ENCODE assay signal across 21 cellular contexts in genomic region chr6:134997133-134997841, GRCh38. TPM values are rescaled to one million over a fixed set of nuclear protein-coding genes. Genes with fewer than 3 reads are reported as not detected.
"Had no signal": no experiment of that assay in that cellular context is flagged by ENCODE, and none has a peak within 500 bp of the region (broad histone marks: within the 10 kb centered on the region; RNA-seq: fewer than 3 reads in every experiment).

No MANE protein-coding gene starts in this region.

- H3K27me3 Mint-ChIP-seq: activated B cell treated with CpG ODN at 0.5 μM for 24 hours; activated naive CD4-positive, alpha-beta T cell treated with anti-CD3 and anti-CD28 coated beads, Interleukin-2, amount 50 U/mL, for 24 hours; dendritic cell treated with granulocyte-macrophage colony-stimulating factor and Interleukin-4, amounts not matched to agents 40 ng/mL and 50 ng/mL, for 4 days; type B pancreatic cell had no signal

- H3K9me3 ChIP-seq: gastrocnemius medialis, heart right ventricle, left ventricle myocardium inferior, psoas muscle, SJCRH30, testis had no signal

- ATAC-seq: esophagus mucosa, gastrocnemius medialis, heart right ventricle, psoas muscle, right cardiac atrium had no signal

- H3K27ac ChIP-seq: gastrocnemius medialis, heart right ventricle, left ventricle myocardium inferior, psoas muscle, SJCRH30, testis had no signal

- H3K27me3 ChIP-seq: gastrocnemius medialis, heart right ventricle, SJCRH30, testis had no signal

- H3K4me1 Mint-ChIP-seq: activated B cell treated with CpG ODN at 0.5 μM for 24 hours, neural crest cell had no signal

- DNase-seq: activated B cell treated with CpG ODN at 0.5 μM for 24 hours; activated CD4-positive, alpha-beta T cell treated with anti-CD3 and anti-CD28 coated beads, Interleukin-2, amount 50 U/mL, for 1 hour; activated effector memory CD4-positive, alpha-beta T cell treated with Interleukin-2 at 50 U/mL for 16 hours; activated T-cell treated with anti-CD3 and anti-CD28 coated beads for 4 hours; amniotic stem cell; effector CD8-positive, alpha-beta T cell; gastrocnemius medialis; heart right ventricle; left ventricle myocardium inferior; psoas muscle; right cardiac atrium; SJCRH30; stimulated activated CD4-positive, alpha-beta T cell treated with anti-CD3 and anti-CD28 coated beads, Interleukin-2, amount 100 ng/mL, for 24 hours; testis had no signal

- H3K4me3 Mint-ChIP-seq: activated B cell treated with CpG ODN at 0.5 μM for 24 hours; activated naive CD4-positive, alpha-beta T cell treated with anti-CD3 and anti-CD28 coated beads, Interleukin-2, amount 50 U/mL, for 24 hours; dendritic cell treated with granulocyte-macrophage colony-stimulating factor and Interleukin-4, amounts not matched to agents 40 ng/mL and 50 ng/mL, for 4 days; neural crest cell; T-helper 1 cell treated with Interleukin-12 subunit alpha and Interleukin-12 subunit beta and Interleukin-4 antibody, amounts not matched to agents 30 μg/mL and 1 μg/mL, for 36 hours; type B pancreatic cell had no signal

- H3K9me3 Mint-ChIP-seq: activated B cell treated with CpG ODN at 0.5 μM for 24 hours; activated naive CD4-positive, alpha-beta T cell treated with anti-CD3 and anti-CD28 coated beads, Interleukin-2, amount 50 U/mL, for 24 hours; dendritic cell treated with granulocyte-macrophage colony-stimulating factor and Interleukin-4, amounts not matched to agents 40 ng/mL and 50 ng/mL, for 4 days; neural crest cell; T-helper 1 cell treated with Interleukin-12 subunit alpha and Interleukin-12 subunit beta and Interleukin-4 antibody, amounts not matched to agents 30 μg/mL and 1 μg/mL, for 36 hours; type B pancreatic cell had no signal

- H3K27ac Mint-ChIP-seq: activated B cell treated with CpG ODN at 0.5 μM for 24 hours; activated naive CD4-positive, alpha-beta T cell treated with anti-CD3 and anti-CD28 coated beads, Interleukin-2, amount 50 U/mL, for 24 hours; dendritic cell treated with granulocyte-macrophage colony-stimulating factor and Interleukin-4, amounts not matched to agents 40 ng/mL and 50 ng/mL, for 4 days; T-helper 1 cell treated with Interleukin-12 subunit alpha and Interleukin-12 subunit beta and Interleukin-4 antibody, amounts not matched to agents 30 μg/mL and 1 μg/mL, for 36 hours; type B pancreatic cell had no signal

RNA-seq across cellular contexts. Expression of gene ALDH8A1, which starts 47.4 kb away (rescaled TPM):
- total RNA-seq: myocyte had no signal
